Comparison of ENCODE assay signal across 14 cellular contexts in the genomic region with DNA sequence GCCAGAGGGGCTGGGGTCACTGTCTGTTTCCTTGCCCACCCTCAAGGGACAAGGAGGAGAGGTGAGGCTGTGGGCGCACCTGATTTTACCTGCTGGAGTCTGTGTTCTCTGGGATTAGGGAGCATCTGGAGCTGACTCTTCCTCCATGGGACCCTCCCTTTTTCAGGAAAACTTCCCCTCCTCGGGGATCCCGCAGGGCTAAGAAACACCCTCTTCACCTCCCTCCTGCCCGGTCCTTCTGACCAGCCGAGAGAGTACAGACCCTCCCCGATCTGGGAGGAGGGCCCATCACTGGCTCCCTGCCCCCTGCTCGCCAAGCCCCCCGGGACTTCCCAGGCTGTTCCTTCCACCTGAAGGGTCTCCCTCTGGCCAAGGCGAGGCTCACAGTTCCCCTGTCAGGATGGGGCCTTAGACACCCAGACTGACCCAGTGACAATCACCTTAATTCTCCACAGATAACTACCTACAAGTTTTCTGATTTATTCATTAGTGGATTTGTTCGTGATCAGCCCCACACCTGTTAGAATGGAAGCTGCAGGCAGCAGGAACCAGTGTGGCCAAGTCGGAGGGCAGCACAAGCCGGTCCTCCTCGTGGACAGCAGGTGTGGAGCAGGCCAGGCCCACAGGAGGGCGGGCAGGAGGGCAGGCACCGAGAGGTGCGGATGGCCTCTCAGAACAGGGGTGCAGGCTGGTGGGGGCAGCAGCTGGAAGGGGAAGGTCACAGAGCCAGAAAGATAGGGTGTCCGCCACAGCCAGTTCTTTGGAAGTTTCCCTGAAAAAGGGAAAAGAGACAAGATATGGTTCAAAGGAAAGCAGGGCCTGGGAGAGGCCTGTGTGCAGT. TPM values are rescaled to one million over a fixed set of nuclear protein-coding genes. Genes with fewer than 3 reads are reported as not detected.
DNase-seq lines count a peak whose midpoint lies in the region; ATAC-seq, FAIRE-seq and TF ChIP-seq lines count a peak whose summit lies in the region.
"Had no signal": no experiment of that assay in that cellular context is flagged by ENCODE, and none has a peak within 500 bp of the region (broad histone marks: within the 10 kb centered on the region; RNA-seq: fewer than 3 reads in every experiment).

No MANE protein-coding gene starts in this region.

- 78% methylated on average over 17 of the region's 17 CpGs for WGBS in K562 (ENCODE audit: insufficient coverage, low coverage, missing lambda C conversion rate)

- no peaks in the 10 kb centered on the region for H3K27me3 ChIP-seq in K562 (ENCODE audit: control insufficient read depth in 2 of 2, insufficient read depth in 2 of 2, low read length in 2 of 2)

- H3K27ac ChIP-seq in K562 (ENCODE audit: extremely low read depth, low read depth, low read length), result no peak overlapping the region

- no peaks in the 10 kb centered on the region for H3K36me3 ChIP-seq in K562 (ENCODE audit: control insufficient read depth, insufficient read depth, low read length)

- no peaks in the 10 kb centered on the region for H3K79me2 ChIP-seq in K562 (ENCODE audit: control insufficient read depth, insufficient read depth, low read length)

- peaks cover 4% of the 10 kb centered on the region for H3K9me3 Mint-ChIP-seq in nephron progenitor cell
- H3K9me3 Mint-ChIP-seq: stimulated activated naive CD8-positive, alpha-beta T cell treated with anti-CD3 and anti-CD28 coated beads, Interleukin-15, amount 100 ng/mL, for 72 hours had no signal

- in situ Hi-C loops in K562 (cut with MboI), result no loop called here

- peaks cover 61% of the 10 kb centered on the region for H3K4me1 Mint-ChIP-seq in nephron progenitor cell

- H3K9me1 ChIP-seq in K562 (ENCODE audit: control insufficient read depth, insufficient read depth, low read length), result no peaks in the 10 kb centered on the region

- TF ChIP-seq POLR2A in GM12892 (IDR thresholded peaks at IDR 0.05; ENCODE audit: low read depth, low read length), result no peak
- TF ChIP-seq POLR2A in K562 (conservative IDR thresholded peaks at IDR 0.05), result no peak

- BruUV-seq in K562 (replicated peaks; lab: Mats Ljungman, UMichigan), result no TSS peak

- H3K9me3 ChIP-seq in K562 (replicated peaks; ENCODE audit: control insufficient read depth, insufficient read depth, low read depth, low read length), result no peaks in the 10 kb centered on the region
- H3K9me3 ChIP-seq: mucosa of descending colon had no signal

- peaks cover 58% of the 10 kb centered on the region for H3K27me3 Mint-ChIP-seq in nephron progenitor cell (ENCODE audit: low read depth, poor library complexity)

- no peak overlapping the region for H3K4me3 ChIP-seq in K562
- H3K4me3 ChIP-seq: mucosa of descending colon had no signal

- peak overlapping the region; percentile 34 for H3K4me3 Mint-ChIP-seq in nephron progenitor cell
- H3K4me3 Mint-ChIP-seq: stimulated activated naive CD8-positive, alpha-beta T cell treated with anti-CD3 and anti-CD28 coated beads, Interleukin-15, amount 100 ng/mL, for 72 hours had no signal

- CTCF ChIA-PET in K562 (lab: Yijun Ruan, JAX; ENCODE audit: low intra/inter-chr PET ratio), result interaction anchor here (0.6 kb wide), 1 partner anchor 155 kb away, joined by 3 read pairs; no protein-coding TSS in a partner anchor

- no peak for TF ChIP-seq RAD21 in K562 (CRISPR knock-in tag; conservative IDR thresholded peaks at IDR 0.05 in 1 of 2, IDR thresholded peaks at IDR 0.05 in 1 of 2)

- TF ChIP-seq EP300 in K562 (IDR thresholded peaks at IDR 0.05; ENCODE audit: low read length), result no peak

- H3K4me1 ChIP-seq in K562 (replicated peaks in 1 of 2; ENCODE audit: control insufficient read depth in 2 of 2, insufficient read depth in 2 of 2, low read length in 2 of 2), result peaks cover 19 to 67% of the 10 kb centered on the region in 2 experiments

- H4K20me1 ChIP-seq in K562 (replicated peaks; ENCODE audit: control insufficient read depth, insufficient read depth, low read length), result peaks cover 12% of the 10 kb centered on the region

- peak; percentile 7 for DNase-seq in AG08396 (ENCODE audit: low spot score)
- peak; percentile 15 for DNase-seq in GM12892 (ENCODE audit: insufficient read length)
- no peak for DNase-seq in K562 (ENCODE audit: extremely low read depth in 1 of 4, low spot score in 3 of 4)
- no peak for DNase-seq in nephron progenitor cell
- DNase-seq in HUDEP-2 (lab: John Stamatoyannopoulos, UW; ENCODE audit: unreplicated experiment in 76 of 76), result no peak
- DNase-seq in medulla oblongata (ENCODE audit: extremely low spot score), result no peak
- DNase-seq in NCI-H510A (lab: John Stamatoyannopoulos, UW), result no peak
- DNase-seq: CD4-positive, CD25-positive, alpha-beta regulatory T cell; NCI-H1105 treated with DMSO at 0.1 percent for 48 hours; NCI-H446 had no signal

- H3K36me3 Mint-ChIP-seq in nephron progenitor cell (ENCODE audit: low read depth), result peaks cover 5% of the 10 kb centered on the region
- H3K36me3 Mint-ChIP-seq: CD4-positive, CD25-positive, alpha-beta regulatory T cell had no signal

- intact Hi-C loops in K562 (cut with micrococcal nuclease), result no loop called here

- 0 out of 4 replicates have a peak overlapping the region, but pooled peaks of 1 of the 2 experiments have one; percentile 12 for H3K9ac ChIP-seq in K562 (ENCODE audit: insufficient read depth in 1 of 2, low read depth in 2 of 2, low read length in 2 of 2)

- POLR2A ChIA-PET in K562 (lab: Yijun Ruan, JAX), result interaction anchor here (0.6 kb wide), 1 partner anchor 18 kb away, joined by 3 read pairs; no protein-coding TSS in a partner anchor

- H3K4me2 ChIP-seq in K562 (ENCODE audit: insufficient read depth, low read length), result no peak overlapping the region

- no peak for FAIRE-seq in GM12892 (lab: Jason Lieb, UNC)
- FAIRE-seq in K562 (lab: Jason Lieb, UNC), result no peak
- FAIRE-seq: colon had no signal

- TF ChIP-seq CTCF in K562 (IDR thresholded peaks at IDR 0.05 in 2 of 3, conservative IDR thresholded peaks at IDR 0.05 in 1 of 3; ENCODE audit: insufficient read depth in 2 of 3, low read depth in 1 of 3, low read length in 3 of 3), result no peak
- no peak for TF ChIP-seq CTCF in nephron progenitor cell (IDR thresholded peaks at IDR 0.05)

- peak overlapping the region; percentile 74 for H3K27ac Mint-ChIP-seq in nephron progenitor cell
- H3K27ac Mint-ChIP-seq: CD4-positive, CD25-positive, alpha-beta regulatory T cell; stimulated activated naive CD8-positive, alpha-beta T cell treated with anti-CD3 and anti-CD28 coated beads, Interleukin-15, amount 100 ng/mL, for 72 hours had no signal

- H2AFZ ChIP-seq in K562 (ENCODE audit: low read depth, low read length), result no peak overlapping the region

- ATAC-seq in K562 (no peak), HG02870 (IDR thresholded peaks at IDR 0.05; ENCODE audit: unreplicated experiment) (no peak)
- ATAC-seq: stimulated activated naive CD8-positive, alpha-beta T cell treated with anti-CD3 and anti-CD28 coated beads, Interleukin-15, amount 100 ng/mL, for 72 hours had no signal

RNA-seq across cellular contexts. Expression of a gene that starts 15.9 kb away (rescaled TPM):
- polyA plus RNA-seq in GM12892 (2012; ENCODE audit: missing spikeins), result not detected
- 0.42 and 1.3 TPM in 2 replicates for total RNA-seq in K562 (2011; cell fraction: chromatin; rRNA removed; ENCODE audit: low replicate concordance)
- total RNA-seq in K562 (2011; cell fraction: nucleolus; rRNA removed), result 1.2 and 1.8 TPM in 2 replicates
- 0.31 and 0.44 TPM in 2 replicates for total RNA-seq in K562 (2011; cell fraction: nucleoplasm; rRNA removed)
- total RNA-seq in K562 (2014; rRNA removed), result 0.41 and 0.82 TPM in 2 replicates
- 0.07 TPM in 1 of 2 replicates, not detected in the other for total RNA-seq in K562 (2014; rRNA removed; fragmentation: Illumina TruSeq; extraction: Trizol)
- total RNA-seq in K562 (2015; rRNA removed; fragmentation: Illumina TruSeq; extraction: Trizol), result 0.11 and 0.26 TPM in 2 replicates
- 0.38 and 0.49 TPM in 2 replicates for total RNA-seq in K562 (2021)
- polyA plus RNA-seq in K562 (2011; rRNA removed), result 0.24 and 0.31 TPM in 2 replicates
- polyA plus RNA-seq in K562 (2011; cell fraction: cytosol; rRNA removed), result 0.37 and 0.73 TPM in 2 replicates
- polyA plus RNA-seq in K562 (2011; cell fraction: nucleus; rRNA removed), result 1.6 and 3.1 TPM in 2 replicates
- polyA plus RNA-seq in K562 (2012), result 0.36 and 0.64 TPM in 2 replicates
- not detected in 2 replicates for polyA plus RNA-seq in K562 (2014; fragmentation: Illumina TruSeq; extraction: Trizol)
- polyA plus RNA-seq in K562 (2014; fragmentation: Nextera tagmentation; extraction: Ambion mirVana), result under 1 TPM in 1 of 2 experiments, not detected in 1; 0.08 TPM
- polyA plus RNA-seq in K562 (2014; rRNA removed), result 0.07 and 0.32 TPM in 2 replicates
- polyA minus RNA-seq in K562 (2011; rRNA and poly(A)+ RNA removed), result not detected in 2 replicates
- polyA minus RNA-seq in K562 (2011; cell fraction: cytosol; rRNA and poly(A)+ RNA removed), result 1.3 and 3.5 TPM in 2 replicates
- polyA minus RNA-seq in K562 (2011; cell fraction: nucleus; rRNA and poly(A)+ RNA removed), result 0.94 and 1.6 TPM in 2 replicates
- total RNA-seq: CD4-positive, CD25-positive, alpha-beta regulatory T cell had no signal

RNA-seq across cellular contexts. Expression of a gene that starts 51.2 kb away (rescaled TPM):
- 37.8 TPM for polyA plus RNA-seq in GM12892 (2012; ENCODE audit: missing spikeins)
- total RNA-seq in K562 (2011; cell fraction: chromatin; rRNA removed; ENCODE audit: low replicate concordance), result 185 and 348 TPM in 2 replicates
- 202 and 208 TPM in 2 replicates for total RNA-seq in K562 (2011; cell fraction: nucleolus; rRNA removed)
- total RNA-seq in K562 (2011; cell fraction: nucleoplasm; rRNA removed), result 191 and 196 TPM in 2 replicates
- total RNA-seq in K562 (2014; rRNA removed) (363 and 418 TPM in 2 replicates), K562 (2014; rRNA removed; fragmentation: Illumina TruSeq; extraction: Trizol) (111 and 128 TPM in 2 replicates), K562 (2015; rRNA removed; fragmentation: Illumina TruSeq; extraction: Trizol) (214 and 216 TPM in 2 replicates), K562 (2021) (407 and 410 TPM in 2 replicates)
- polyA plus RNA-seq in K562 (2011; rRNA removed) (86.6 and 118 TPM in 2 replicates), K562 (2014; fragmentation: Illumina TruSeq; extraction: Trizol) (200 and 279 TPM in 2 replicates), K562 (2014; fragmentation: Nextera tagmentation; extraction: Ambion mirVana) (1 to 10 TPM; 4.0 to 9.7 TPM), K562 (2014; rRNA removed) (260 and 299 TPM in 2 replicates)
- polyA plus RNA-seq in K562 (2011; cell fraction: cytosol; rRNA removed), result 166 and 242 TPM in 2 replicates
- polyA plus RNA-seq in K562 (2011; cell fraction: nucleus; rRNA removed), result 153 and 201 TPM in 2 replicates
- 162 and 252 TPM in 2 replicates for polyA plus RNA-seq in K562 (2012)
- 113 and 170 TPM in 2 replicates for polyA minus RNA-seq in K562 (2011; rRNA and poly(A)+ RNA removed)
- polyA minus RNA-seq in K562 (2011; cell fraction: cytosol; rRNA and poly(A)+ RNA removed), result 169 and 187 TPM in 2 replicates
- polyA minus RNA-seq in K562 (2011; cell fraction: nucleus; rRNA and poly(A)+ RNA removed), result 36.1 and 52.3 TPM in 2 replicates

RNA-seq across cellular contexts. Expression of a gene that starts 52.6 kb away (rescaled TPM):
- 8.9 TPM for polyA plus RNA-seq in GM12892 (2012; ENCODE audit: missing spikeins)
- total RNA-seq in K562 (2011; cell fraction: chromatin; rRNA removed; ENCODE audit: low replicate concordance), result 105 and 413 TPM in 2 replicates
- 347 and 361 TPM in 2 replicates for total RNA-seq in K562 (2011; cell fraction: nucleolus; rRNA removed)
- total RNA-seq in K562 (2011; cell fraction: nucleoplasm; rRNA removed), result 167 and 188 TPM in 2 replicates
- total RNA-seq in K562 (2014; rRNA removed), result 30.7 and 30.8 TPM in 2 replicates
- 1.5 and 2.9 TPM in 2 replicates for total RNA-seq in K562 (2014; rRNA removed; fragmentation: Illumina TruSeq; extraction: Trizol)
- total RNA-seq in K562 (2015; rRNA removed; fragmentation: Illumina TruSeq; extraction: Trizol), result 13.0 and 16.3 TPM in 2 replicates
- total RNA-seq in K562 (2021), result 58.1 and 71.4 TPM in 2 replicates
- polyA plus RNA-seq in K562 (2011; rRNA removed), result 18.6 and 49.7 TPM in 2 replicates
- 22.8 and 35.9 TPM in 2 replicates for polyA plus RNA-seq in K562 (2011; cell fraction: cytosol; rRNA removed)
- polyA plus RNA-seq in K562 (2011; cell fraction: nucleus; rRNA removed), result 819 and 946 TPM in 2 replicates
- 31.2 and 45.6 TPM in 2 replicates for polyA plus RNA-seq in K562 (2012)
- 7.2 and 22.1 TPM in 2 replicates for polyA plus RNA-seq in K562 (2014; fragmentation: Illumina TruSeq; extraction: Trizol)
- polyA plus RNA-seq in K562 (2014; fragmentation: Nextera tagmentation; extraction: Ambion mirVana), result under 1 TPM; 0.14 to 0.55 TPM
- polyA plus RNA-seq in K562 (2014; rRNA removed), result 67.3 and 84.8 TPM in 2 replicates
- polyA minus RNA-seq in K562 (2011; rRNA and poly(A)+ RNA removed), result 3.4 and 5.1 TPM in 2 replicates
- 8.9 and 14.1 TPM in 2 replicates for polyA minus RNA-seq in K562 (2011; cell fraction: cytosol; rRNA and poly(A)+ RNA removed)
- 72.0 and 97.5 TPM in 2 replicates for polyA minus RNA-seq in K562 (2011; cell fraction: nucleus; rRNA and poly(A)+ RNA removed)

RNA-seq across cellular contexts. Expression of a gene that starts 58.5 kb away (rescaled TPM):
- polyA plus RNA-seq in GM12892 (2012; ENCODE audit: missing spikeins), result 0.11 TPM
- 0.99 and 3.5 TPM in 2 replicates for total RNA-seq in K562 (2011; cell fraction: chromatin; rRNA removed; ENCODE audit: low replicate concordance)
- total RNA-seq in K562 (2011; cell fraction: nucleolus; rRNA removed), result 1.2 and 2.6 TPM in 2 replicates
- total RNA-seq in K562 (2011; cell fraction: nucleoplasm; rRNA removed), result 0.88 and 1.6 TPM in 2 replicates
- total RNA-seq in K562 (2014; rRNA removed), result 0.09 and 0.69 TPM in 2 replicates
- total RNA-seq in K562 (2014; rRNA removed; fragmentation: Illumina TruSeq; extraction: Trizol), result 0.07 TPM in 1 of 2 replicates, not detected in the other
- total RNA-seq in K562 (2015; rRNA removed; fragmentation: Illumina TruSeq; extraction: Trizol), result 0.11 and 0.18 TPM in 2 replicates
- total RNA-seq in K562 (2021), result 1.2 and 1.5 TPM in 2 replicates
- 0.13 and 0.34 TPM in 2 replicates for polyA plus RNA-seq in K562 (2011; rRNA removed)
- 0.12 and 0.37 TPM in 2 replicates for polyA plus RNA-seq in K562 (2011; cell fraction: cytosol; rRNA removed)
- 2.6 and 3.6 TPM in 2 replicates for polyA plus RNA-seq in K562 (2011; cell fraction: nucleus; rRNA removed)
- 0.47 and 1.4 TPM in 2 replicates for polyA plus RNA-seq in K562 (2012)
- polyA plus RNA-seq in K562 (2014; fragmentation: Illumina TruSeq; extraction: Trizol), result 0.13 and 0.69 TPM in 2 replicates
- polyA plus RNA-seq in K562 (2014; fragmentation: Nextera tagmentation; extraction: Ambion mirVana), result not detected
- polyA plus RNA-seq in K562 (2014; rRNA removed), result 0.52 and 0.80 TPM in 2 replicates
- not detected in 2 replicates for polyA minus RNA-seq in K562 (2011; rRNA and poly(A)+ RNA removed)
- polyA minus RNA-seq in K562 (2011; cell fraction: cytosol; rRNA and poly(A)+ RNA removed), result 0.55 TPM in 1 of 2 replicates, not detected in the other
- 1.3 and 1.8 TPM in 2 replicates for polyA minus RNA-seq in K562 (2011; cell fraction: nucleus; rRNA and poly(A)+ RNA removed)

Comparison
In these comparisons a context has a peak if more than half of its experiments do, and no peak if none do; other contexts are left out.
1. DNase-seq: peak in AG08396 (single experiment) and GM12892 (single experiment); none in K562 (0 of 4), nephron progenitor cell (single experiment), HUDEP-2 (0 of 76), medulla oblongata (single experiment) and NCI-H510A (single experiment).